Comparison of ENCODE assay signal across 1 cellular context in genomic region chr20:25623225-25623735, GRCh38.
TF ChIP-seq lines count a peak whose summit lies in the region.

No MANE protein-coding gene starts in this region.

TF ChIP-seq in endothelial cell of umbilical vein, 7 proteins besides CTCF, POLR2A, EP300 and RAD21 (continued from another document):
- TF ChIP-seq MAX (IDR thresholded peaks at IDR 0.05; ENCODE audit: insufficient read depth, insufficient read length) (peak; percentile 52), JUN (IDR thresholded peaks at IDR 0.05; ENCODE audit: borderline replicate concordance, insufficient read depth, insufficient read length, low read depth) (no peak)
